ENCODE assay signal across 25 cellular contexts in the genomic region with DNA sequence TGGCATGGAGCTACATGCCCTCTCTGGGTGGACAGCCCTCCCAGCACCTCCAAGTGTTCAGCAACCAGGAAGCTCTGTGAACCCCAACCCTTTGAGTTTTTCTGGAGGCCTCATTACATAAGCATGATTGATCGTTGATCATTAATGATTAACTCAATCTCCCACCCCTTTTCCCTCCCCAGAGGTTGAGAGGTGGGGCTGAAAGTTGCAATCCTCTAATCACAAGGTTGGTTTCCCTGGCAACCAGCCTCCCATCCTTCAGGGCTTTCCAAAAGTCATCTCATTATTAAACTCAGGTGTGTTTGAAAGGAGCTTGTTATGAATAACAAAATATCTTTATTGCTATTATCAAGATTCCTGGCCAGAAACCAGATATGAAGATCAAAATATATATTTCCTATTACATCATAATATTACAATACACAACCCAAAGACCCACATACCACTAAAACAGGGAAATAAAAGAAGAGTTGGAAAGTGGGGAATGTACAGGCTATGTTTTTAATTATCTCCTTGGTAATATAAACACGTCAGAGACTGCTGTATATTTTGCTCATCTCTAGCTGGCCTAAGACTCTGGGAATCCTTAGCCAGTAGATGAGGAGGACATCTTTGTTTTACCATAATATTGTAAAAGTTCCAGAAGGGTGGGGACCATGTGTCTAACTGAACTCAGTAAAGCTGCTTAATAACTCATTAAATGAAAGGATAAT.
DNase-seq lines count a peak whose midpoint lies in the region; ATAC-seq, FAIRE-seq and TF ChIP-seq lines count a peak whose summit lies in the region.
"Had no signal": no experiment of that assay in that cellular context is flagged by ENCODE, and none has a peak within 500 bp of the region (broad histone marks: within the 10 kb centered on the region; RNA-seq: fewer than 3 reads in every experiment).

No MANE protein-coding gene starts in this region.

- peaks cover 39% of the 10 kb centered on the region for H3K4me1 Mint-ChIP-seq in Calu3 (ENCODE audit: low read depth, unreplicated experiment)

- H3K9me3 Mint-ChIP-seq in Calu3 (ENCODE audit: low read depth, unreplicated experiment) = no peaks in the 10 kb centered on the region
- H3K9me3 Mint-ChIP-seq: activated B cell treated with CpG ODN at 0.5 μM for 24 hours; activated naive CD4-positive, alpha-beta T cell treated with anti-CD3 and anti-CD28 coated beads, Interleukin-2, amount 50 U/mL, for 72 hours had no signal

- 28 to 39% methylated on average over 2 of the region's 2 CpGs for WGBS in pancreas, 2 donors

- H3K4me3 Mint-ChIP-seq in Calu3 (ENCODE audit: low read depth, unreplicated experiment) = no peak overlapping the region
- H3K4me3 Mint-ChIP-seq: activated B cell treated with CpG ODN at 0.5 μM for 24 hours had no signal

- CTCF ChIA-PET in Calu3 (lab: Charles Lee) = interaction anchor here (1.0 to 1.8 kb wide), 3 partner anchors 9 to 147 kb away, joined by 3 to 7 read pairs (median 3); no protein-coding TSS in a partner anchor

- H3K27ac ChIP-seq in pancreas = peak overlapping the region in 1 of 4 donors; percentile 42
- H3K27ac ChIP-seq: RWPE1, upper lobe of right lung had no signal

- peaks cover 20% of the 10 kb centered on the region for H3K36me3 Mint-ChIP-seq in Calu3 (ENCODE audit: insufficient read depth, unreplicated experiment)
- H3K36me3 Mint-ChIP-seq: activated naive CD4-positive, alpha-beta T cell treated with anti-CD3 and anti-CD28 coated beads, Interleukin-2, amount 50 U/mL, for 72 hours had no signal

- no peak for FAIRE-seq in pancreas (lab: Jason Lieb, UNC)
- FAIRE-seq: frontal cortex, islet of Langerhans had no signal

- H3K4me1 ChIP-seq in pancreas = peaks cover 0 to 8% (median 7%) of the 10 kb centered on the region in 3 donors
- H3K4me1 ChIP-seq: HAP-1 had no signal

- TF ChIP-seq CTCF in Calu3 (IDR thresholded peaks at IDR 0.05; ENCODE audit: unreplicated experiment) (no peak), foreskin fibroblast (IDR thresholded peaks at IDR 0.05; ENCODE audit: low read depth, low read length) (no peak), pancreas (IDR thresholded peaks at IDR 0.05) (no peak)

- no peak overlapping the region for H3K4me3 ChIP-seq in foreskin fibroblast (ENCODE audit: low read depth in 1 of 2, low read length in 2 of 2)
- H3K4me3 ChIP-seq in pancreas = no peak overlapping the region
- H3K4me3 ChIP-seq: HAP-1, lung, upper lobe of right lung had no signal

- no TSS peak for BruUV-seq in Calu3 (replicated peaks; lab: Mats Ljungman, UMichigan)

- H3K27ac Mint-ChIP-seq in Calu3 (ENCODE audit: unreplicated experiment) = peak overlapping the region; percentile 70
- H3K27ac Mint-ChIP-seq: activated B cell treated with CpG ODN at 0.5 μM for 24 hours; activated naive CD4-positive, alpha-beta T cell treated with anti-CD3 and anti-CD28 coated beads, Interleukin-2, amount 50 U/mL, for 72 hours; progenitor cell of endocrine pancreas had no signal

- intact Hi-C loops in Calu3 (cut with micrococcal nuclease; ENCODE audit: unreplicated experiment) (no loop called here), pancreas (cut with DNase I) (no loop called here)

- DNase-seq in Calu3 (peak; percentile 66), SW480 (ENCODE audit: low spot score) (peak; percentile 45), foreskin fibroblast (peak; percentile 13 to 58), pancreas (peak in 3 of 6 donors; percentile 40 to 59 (median 48)), SIG-M5 (lab: John Stamatoyannopoulos, UW) (no peak)
- DNase-seq: activated B cell treated with CpG ODN at 0.5 μM for 24 hours; activated CD4-positive, alpha-beta T cell treated with anti-CD3 and anti-CD28 coated beads, Interleukin-2, amount 50 U/mL, for 4 hours; anterior cingulate cortex; central memory CD4-positive, alpha-beta T cell; dermis blood vessel endothelial cell; NCI-H1105; NCI-H2029 treated with DMSO at 0.1 percent for 48 hours; NCI-H2227 treated with DMSO at 0.1 percent for 48 hours; T-helper 9 cell; upper lobe of right lung had no signal

- H3K9me3 ChIP-seq in pancreas = no peaks in the 10 kb centered on the region
- H3K9me3 ChIP-seq: HAP-1, upper lobe of right lung had no signal

- H3K27me3 ChIP-seq in pancreas = no peaks in the 10 kb centered on the region
- H3K27me3 ChIP-seq: upper lobe of right lung had no signal

- peak; percentile 39 to 78 (median 72) for ATAC-seq in pancreas
- ATAC-seq in HG03097 (IDR thresholded peaks at IDR 0.05; ENCODE audit: low FRiP score, unreplicated experiment) = no peak
- ATAC-seq in HG02852 (IDR thresholded peaks at IDR 0.05; ENCODE audit: unreplicated experiment) = no peak
- ATAC-seq in HG03159 (IDR thresholded peaks at IDR 0.05; ENCODE audit: unreplicated experiment) = no peak
- ATAC-seq: activated naive CD4-positive, alpha-beta T cell treated with anti-CD3 and anti-CD28 coated beads, Interleukin-2, amount 50 U/mL, for 72 hours; upper lobe of right lung had no signal

- H3K27me3 Mint-ChIP-seq in Calu3 (ENCODE audit: unreplicated experiment) = no peaks in the 10 kb centered on the region
- H3K27me3 Mint-ChIP-seq: activated B cell treated with CpG ODN at 0.5 μM for 24 hours had no signal

- H3K36me3 ChIP-seq in pancreas = no peaks in the 10 kb centered on the region
- H3K36me3 ChIP-seq: HAP-1, upper lobe of right lung had no signal

Comparison
In these comparisons a context has a peak if more than half of its experiments do, and no peak if none do; other contexts are left out.
1. ATAC-seq: peak in pancreas (4 of 4); none in HG03097 (single experiment), HG02852 (single experiment) and HG03159 (single experiment).